8 cellular contexts compared by ENCODE assay signal in the genomic region with DNA sequence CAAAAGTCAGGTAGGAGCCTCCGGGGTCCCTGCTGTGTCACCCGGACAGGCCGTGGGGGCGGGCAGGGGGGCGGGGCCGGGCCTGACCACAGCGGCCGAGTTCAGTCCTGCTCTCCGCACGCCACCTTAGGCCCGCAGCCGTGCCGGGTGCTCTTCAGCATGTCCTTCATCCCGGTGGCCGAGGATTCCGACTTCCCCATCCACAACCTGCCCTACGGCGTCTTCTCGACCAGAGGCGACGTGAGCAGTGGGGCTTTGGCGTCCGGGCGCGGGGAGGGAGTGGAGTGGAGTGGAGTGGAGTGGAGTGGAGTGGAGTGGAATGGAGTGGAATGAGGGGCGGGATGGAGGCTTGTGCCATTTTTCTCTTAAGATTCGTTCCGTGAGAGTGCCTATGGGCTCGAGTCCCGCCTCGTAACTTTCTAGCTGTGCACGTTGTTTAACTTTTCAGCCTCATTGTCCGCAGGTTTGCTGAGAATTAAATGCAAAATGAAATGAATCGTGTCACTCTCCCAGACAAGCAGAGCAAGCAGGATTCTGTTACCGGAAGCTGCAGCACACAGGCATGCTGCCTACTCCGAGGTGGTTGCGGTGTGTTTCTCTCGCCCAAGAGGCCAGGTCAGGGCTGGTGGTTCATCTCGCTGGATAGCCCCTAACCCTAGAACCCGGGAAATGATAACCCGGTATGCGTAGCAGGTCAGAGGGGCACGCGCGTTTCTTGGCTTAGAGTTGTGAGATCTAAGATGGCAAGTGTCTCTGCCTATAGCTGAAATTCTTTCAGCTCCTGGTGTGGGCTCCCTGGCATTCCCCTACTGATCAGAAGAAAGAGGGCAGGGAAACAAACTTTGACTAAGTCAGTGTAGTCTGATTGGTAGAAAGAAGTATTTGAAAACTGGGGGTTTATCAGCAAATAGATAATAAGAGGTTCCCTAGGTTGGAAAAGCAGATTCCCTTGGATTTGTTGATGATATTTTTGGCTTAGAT. TPM values are rescaled to one million over a fixed set of nuclear protein-coding genes. Genes with fewer than 3 reads are reported as not detected.
DNase-seq lines count a peak whose midpoint lies in the region; ATAC-seq and TF ChIP-seq lines count a peak whose summit lies in the region.

A gene (plus strand): TSS at position 104 of the 981 bp plus-strand sequence. CDS start 56 bp downstream, at position 160.

- H3K4me3 ChIP-seq in breast epithelium (peak within 1 kb of the TSS; percentile 60 to 90 (median 64)), spleen (peak within 1 kb of the TSS; percentile 48 to 89 (median 71))

- H3K27ac Mint-ChIP-seq in T-helper 17 cell = peak within 1 kb of the TSS; percentile 89

- H3K4me1 Mint-ChIP-seq in T-helper 17 cell = peaks cover 14% of the 10 kb centered on the region

- H3K27me3 Mint-ChIP-seq in T-helper 17 cell = no peaks in the 10 kb centered on the region

- intact Hi-C loops in breast epithelium (cut with DNase I; ENCODE audit: low total_unique reads) = no loop called here
- intact Hi-C loops in spleen (cut with DNase I; ENCODE audit: low total_unique reads) = loop anchor here (5.0 kb wide), 1 partner anchor 91 kb away; no protein-coding TSS in a partner anchor

- no peaks in the 10 kb centered on the region for H3K36me3 Mint-ChIP-seq in T-helper 17 cell (ENCODE audit: low read depth)

- TF ChIP-seq CTCF in GM20000 (IDR thresholded peaks at IDR 0.05; ENCODE audit: extremely low read depth, missing control alignments) = no peak
- TF ChIP-seq CTCF in breast epithelium (IDR thresholded peaks at IDR 0.05) = no peak
- no peak for TF ChIP-seq CTCF in spleen (IDR thresholded peaks at IDR 0.05 in 8 of 11, conservative IDR thresholded peaks at IDR 0.05 in 3 of 11)

- WGBS in spleen, 5 donors = 0 to 2% (median 1%) methylated on average over 32 to 45 of the region's 45 CpGs

- H3K4me1 ChIP-seq in breast epithelium (peaks cover 0 to 9% of the 10 kb centered on the region in 2 donors), spleen (peaks cover 8 to 55% (median 25%) of the 10 kb centered on the region in 6 donors)

- H3K4me3 Mint-ChIP-seq in T-helper 17 cell = peak within 1 kb of the TSS; percentile 89

- TF ChIP-seq POLR2A in breast epithelium (IDR thresholded peaks at IDR 0.05) = no peak
- no peak for TF ChIP-seq POLR2A in spleen (IDR thresholded peaks at IDR 0.05)

- H3K27me3 ChIP-seq in breast epithelium (no peaks in the 10 kb centered on the region), spleen (replicated peaks in 1 of 7) (no peaks in the 10 kb centered on the region)

- in situ Hi-C loops in Caki2 (cut with HindIII; ENCODE audit: low pct_unique_long_range_greater_than_20kb, low sequenced_read_pairs) = no loop called here

- H3K9me3 ChIP-seq in T-helper 17 cell (ENCODE audit: control insufficient read depth, low read length, poor library complexity, severe bottlenecking) (no peaks in the 10 kb centered on the region), breast epithelium (no peaks in the 10 kb centered on the region), spleen (no peaks in the 10 kb centered on the region)

- peak within 1 kb of the TSS; percentile 85 to 93 for H3K27ac ChIP-seq in breast epithelium
- H3K27ac ChIP-seq in spleen = peak within 1 kb of the TSS; percentile 42 to 87 (median 82)

- peak; percentile 60 for ATAC-seq in T-helper 17 cell

- DNase-seq in Caki2 (ENCODE audit: low read depth) (peak; percentile 66), GM20000 (ENCODE audit: low spot score) (peak; percentile 34), HT-29 (ENCODE audit: low spot score) (peak; percentile 66), T-helper 17 cell (no peak), breast epithelium (ENCODE audit: low spot score in 2 of 2) (no peak), islet precursor cell (peak; percentile 76), spleen (peak; percentile 82)
- DNase-seq in effector CD8-positive, alpha-beta T cell (lab: John Stamatoyannopoulos, UW) = no peak

- H3K36me3 ChIP-seq in breast epithelium (no peaks in the 10 kb centered on the region), spleen (no peaks in the 10 kb centered on the region)

RNA-seq across cellular contexts. Expression of the gene that starts here (rescaled TPM):
- 122 and 125 TPM in 2 replicates for total RNA-seq in Caki2 (2014; rRNA removed; shearing (Covaris generic); ENCODE audit: low replicate concordance)
- total RNA-seq in HT-29 (2014; rRNA removed; shearing (Covaris generic)) = 27.6 and 32.9 TPM in 2 replicates
- total RNA-seq in T-helper 17 cell (10 to 100 TPM in 1 of 2 donors, 1 to 10 TPM in 1; 5.2 to 16.3 TPM), breast epithelium (100 to 1,000 TPM in 1 of 3 donors, 10 to 100 TPM in 2; 48.8 to 164 (median 50.9) TPM), spleen (10 to 100 TPM; 10.2 to 29.1 (median 18.9) TPM)
- 10 to 100 TPM in 2 of 3 donors, 1 to 10 TPM in 1; 8.5 to 33.1 (median 25.8) TPM for polyA plus RNA-seq in spleen

Comparison
In these comparisons a context has a peak if more than half of its experiments do, and no peak if none do; other contexts are left out.
1. DNase-seq: peak in Caki2 (single experiment), GM20000 (single experiment), HT-29 (single experiment), islet precursor cell (single experiment) and spleen (single experiment); none in T-helper 17 cell (0 of 3), breast epithelium (0 of 2) and effector CD8-positive, alpha-beta T cell (single experiment).